ENCODE assay signal across 32 cellular contexts in the genomic region with DNA sequence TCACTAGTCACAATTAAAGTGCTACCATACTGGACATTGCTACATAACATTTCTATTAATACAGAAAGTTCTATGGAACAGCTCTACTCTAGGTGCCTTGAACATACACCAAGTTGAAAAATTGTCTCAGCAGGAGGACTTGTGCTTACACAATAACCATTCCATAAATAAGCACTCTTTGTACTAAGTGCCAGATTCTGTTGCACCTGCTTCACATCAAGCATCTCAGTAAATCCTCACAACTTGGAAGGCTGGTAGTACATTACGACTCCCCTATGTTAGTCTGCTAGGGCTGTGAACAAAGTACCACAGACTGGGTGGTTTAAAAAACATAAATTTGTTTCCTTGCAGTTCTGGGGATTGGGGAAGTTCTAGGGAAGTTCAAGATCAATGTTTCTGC.
"Had no signal": no experiment of that assay in that cellular context is flagged by ENCODE, and none has a peak within 500 bp of the region (broad histone marks: within the 10 kb centered on the region; RNA-seq: fewer than 3 reads in every experiment).

No MANE protein-coding gene starts in this region.

- H3K9me3 ChIP-seq: adrenal gland, body of pancreas, breast epithelium had no signal

- H3K27ac ChIP-seq: adrenal gland, body of pancreas, brain microvascular endothelial cell, breast epithelium, VCaP had no signal

- H3K27me3 ChIP-seq: body of pancreas, brain microvascular endothelial cell had no signal

- H3K36me3 ChIP-seq: adrenal gland, brain microvascular endothelial cell, breast epithelium had no signal

- H3K4me3 ChIP-seq: adrenal gland, body of pancreas, breast epithelium had no signal

- DNase-seq: activated B cell treated with CpG ODN at 0.5 μM for 24 hours; activated CD4-positive, alpha-beta memory T cell treated with anti-CD3 and anti-CD28 coated beads for 36 hours; activated CD4-positive, alpha-beta T cell treated with anti-CD3 and anti-CD28 coated beads for 4 hours; activated CD4-positive, alpha-beta T cell treated with anti-CD3 and anti-CD28 coated beads, Interleukin-2, amount 10 ng/mL, durations not matched to agents 24 days and 14 days; activated CD4-positive, alpha-beta T cell treated with anti-CD3 and anti-CD28 coated beads, Interleukin-2, amount 50 U/mL, for 1 hour; activated CD4-positive, alpha-beta T cell treated with anti-CD3 and anti-CD28 coated beads, Interleukin-2, amount 50 U/mL, for 4 hours; activated CD4-positive, CD25-positive, alpha-beta regulatory T cell treated with anti-CD3 and anti-CD28 coated beads, Interleukin-2, amount 50 U/mL, for 72 hours; activated CD8-positive, alpha-beta memory T cell treated with anti-CD3 and anti-CD28 coated beads, Interleukin-2, amount 50 U/mL, for 4 hours; activated CD8-positive, alpha-beta T cell treated with anti-CD3 and anti-CD28 coated beads for 36 hours; activated effector memory CD4-positive, alpha-beta T cell treated with anti-CD3 and anti-CD28 coated beads, Interleukin-2, amount 50 U/mL, for 16 hours; activated gamma-delta T cell treated with Interleukin-2 at 50 U/mL for 16 hours; activated naive CD4-positive, alpha-beta T cell; activated naive CD4-positive, alpha-beta T cell treated with anti-CD3 and anti-CD28 coated beads for 36 hours; activated naive CD4-positive, alpha-beta T cell treated with anti-CD3 and anti-CD28 coated beads, Interleukin-2, amount 50 U/mL, for 16 hours; activated naive CD8-positive, alpha-beta T cell treated with anti-CD3 and anti-CD28 coated beads for 36 hours; activated T-cell treated with anti-CD3 and anti-CD28 coated beads for 4 hours; activated T-cell treated with anti-CD3 and anti-CD28 coated beads, Interleukin-2, amount 50 U/mL, for 1 hour; activated T-cell treated with anti-CD3 and anti-CD28 coated beads, Interleukin-2, amount 50 U/mL, for 4 hours; activated T-cell treated with anti-CD3 and anti-CD28 coated beads, Interleukin-2, amount 50 U/mL, for 72 hours; adrenal gland; amniotic stem cell; aorta; body of pancreas; brain microvascular endothelial cell; central memory CD4-positive, alpha-beta T cell; T-helper 1 cell; T-helper 2 cell; T-helper 9 cell had no signal

- ATAC-seq: activated CD8-positive, alpha-beta T cell treated with anti-CD3 and anti-CD28 coated beads for 36 hours; activated naive CD4-positive, alpha-beta T cell treated with anti-CD3 and anti-CD28 coated beads, Interleukin-2, amount 50 U/mL, for 72 hours; activated T-cell treated with anti-CD3 and anti-CD28 coated beads, Interleukin-2, amount 50 U/mL, for 4 hours; activated T-cell treated with anti-CD3 and anti-CD28 coated beads, Interleukin-2, amount 50 U/mL, for 72 hours; activated T-helper 17 cell treated with anti-CD3 and anti-CD28 coated beads, Interleukin-2, amount 50 U/mL, for 72 hours; body of pancreas had no signal

- H3K4me1 ChIP-seq: adrenal gland, body of pancreas, breast epithelium had no signal
